In genomic region chr1:161218301-161219077, GRCh38 we compare ENCODE assay signal across 21 cellular contexts. TPM values are rescaled to one million over a fixed set of nuclear protein-coding genes. Genes with fewer than 3 reads are reported as not detected.
A peak's percentile ranks its signal among the peaks of the same experiment; 100 is the strongest.
DNase-seq lines count a peak whose midpoint lies in the region; ATAC-seq and FAIRE-seq lines count a peak whose summit lies in the region.
"Had no signal": no experiment of that assay in that cellular context is flagged by ENCODE, and none has a peak within 500 bp of the region (broad histone marks: within the 10 kb centered on the region; RNA-seq: fewer than 3 reads in every experiment).

No MANE protein-coding gene starts in this region.

- H3K4me1 ChIP-seq in mesenchymal stem cell (ENCODE audit: control insufficient read depth, insufficient read depth, low read depth, low read length) (peaks cover 3% of the 10 kb centered on the region), thymus (ENCODE audit: control insufficient read depth, insufficient read depth, low read length) (no peaks in the 10 kb centered on the region)
- H3K4me1 ChIP-seq: A549 had no signal

- peak overlapping the region; percentile 67 for H2BK120ac ChIP-seq in mesenchymal stem cell (ENCODE audit: low read depth, low read length)

- H3K4me3 Mint-ChIP-seq in activated T-cell treated with anti-CD3 and anti-CD28 coated beads, Interleukin-2, amount 50 U/mL, for 24 hours: no peak overlapping the region
- no peak overlapping the region for H3K4me3 Mint-ChIP-seq in activated T-cell treated with anti-CD3 and anti-CD28 coated beads, Interleukin-2, amount 50 U/mL, for 72 hours
- H3K4me3 Mint-ChIP-seq: activated CD4-positive, alpha-beta memory T cell treated with anti-CD3 and anti-CD28 coated beads, Interleukin-2, amount 10 ng/mL, durations not matched to agents 7 days and 5 days had no signal

- no peak for ATAC-seq in activated T-cell treated with anti-CD3 and anti-CD28 coated beads, Interleukin-2, amount 50 U/mL, for 72 hours (replicated peaks in 1 of 2)
- no peak for ATAC-seq in activated naive CD4-positive, alpha-beta T cell treated with anti-CD3 and anti-CD28 coated beads, Interleukin-2, amount 50 U/mL, for 72 hours
- no peak for ATAC-seq in GM21723 (IDR thresholded peaks at IDR 0.05; ENCODE audit: unreplicated experiment)

- H3K27ac Mint-ChIP-seq in activated T-cell treated with anti-CD3 and anti-CD28 coated beads, Interleukin-2, amount 50 U/mL, for 24 hours: peak overlapping the region; percentile 69
- no peak overlapping the region for H3K27ac Mint-ChIP-seq in activated T-cell treated with anti-CD3 and anti-CD28 coated beads, Interleukin-2, amount 50 U/mL, for 72 hours
- peak overlapping the region; percentile 66 to 84 for H3K27ac Mint-ChIP-seq in activated naive CD4-positive, alpha-beta T cell treated with anti-CD3 and anti-CD28 coated beads, Interleukin-2, amount 50 U/mL, for 72 hours
- H3K27ac Mint-ChIP-seq: activated CD4-positive, alpha-beta memory T cell treated with anti-CD3 and anti-CD28 coated beads, Interleukin-2, amount 10 ng/mL, durations not matched to agents 7 days and 5 days had no signal

- 78% methylated on average over 8 of the region's 8 CpGs for WGBS in mesenchymal stem cell
- WGBS in thymus: 78% methylated on average over 8 of the region's 8 CpGs

- peak overlapping the region in 1 of 2 experiments; percentile 83 for H3K23ac ChIP-seq in mesenchymal stem cell (ENCODE audit: low read length in 2 of 2)

- no peak overlapping the region for H2BK15ac ChIP-seq in mesenchymal stem cell (ENCODE audit: low read depth, poor library complexity, severe bottlenecking)

- H3K36me3 ChIP-seq in mesenchymal stem cell (ENCODE audit: control insufficient read depth in 1 of 2, insufficient read depth in 2 of 2, low read depth in 1 of 2, low read length in 2 of 2): peaks cover 17 to 21% of the 10 kb centered on the region in 2 experiments
- peaks cover 10% of the 10 kb centered on the region for H3K36me3 ChIP-seq in thymus (ENCODE audit: control insufficient read depth, insufficient read depth)

- H3K14ac ChIP-seq in mesenchymal stem cell (ENCODE audit: low read length in 2 of 2): no peak overlapping the region

- no peak for FAIRE-seq in HTR-8/SVneo (lab: Jason Lieb, UNC)
- FAIRE-seq: A549, endothelial cell of umbilical vein had no signal

- no peaks in the 10 kb centered on the region for H3K79me1 ChIP-seq in mesenchymal stem cell (replicated peaks; ENCODE audit: low read length, poor library complexity, severe bottlenecking)

- peak overlapping the region; percentile 47 for H4K91ac ChIP-seq in mesenchymal stem cell (ENCODE audit: low read length)

- DNase-seq in activated T-cell treated with anti-CD3 and anti-CD28 coated beads, Interleukin-2, amount 50 U/mL, for 24 hours: no peak
- DNase-seq in activated T-cell treated with anti-CD3 and anti-CD28 coated beads, Interleukin-2, amount 50 U/mL, for 72 hours: no peak
- DNase-seq in activated naive CD4-positive, alpha-beta T cell treated with anti-CD3 and anti-CD28 coated beads, Interleukin-2, amount 50 U/mL, for 72 hours (ENCODE audit: low spot score in 2 of 2): no peak
- no peak for DNase-seq in mesenchymal stem cell
- DNase-seq in NCI-H82 (lab: John Stamatoyannopoulos, UW): no peak
- no peak for DNase-seq in HTR-8/SVneo (ENCODE audit: insufficient read length, low spot score)
- DNase-seq: activated CD4-positive, alpha-beta memory T cell treated with anti-CD3 and anti-CD28 coated beads, Interleukin-2, amount 10 ng/mL, durations not matched to agents 7 days and 5 days; activated gamma-delta T cell; caudate nucleus; glutamatergic neuron; NCI-H2029 treated with DMSO at 0.1 percent for 48 hours; RPMI8226; stimulated activated CD4-positive, alpha-beta T cell treated with anti-CD3 and anti-CD28 coated beads, Interleukin-4, amount 100 ng/mL, for 24 hours had no signal

- H3K9me3 ChIP-seq in mesenchymal stem cell (ENCODE audit: control insufficient read depth, low read length) (no peaks in the 10 kb centered on the region), thymus (ENCODE audit: control insufficient read depth) (no peaks in the 10 kb centered on the region)
- H3K9me3 ChIP-seq: A549, right atrium auricular region had no signal

- H2AK5ac ChIP-seq in mesenchymal stem cell (ENCODE audit: low read length, severe bottlenecking): no peak overlapping the region

- H2BK12ac ChIP-seq in mesenchymal stem cell (ENCODE audit: low read length in 2 of 2): peak overlapping the region in 1 of 2 experiments; percentile 28

- H3K4me3 ChIP-seq in mesenchymal stem cell (ENCODE audit: insufficient read depth in 1 of 2, low read depth in 1 of 2, low read length in 2 of 2) (no peak overlapping the region), thymus (ENCODE audit: low read length) (no peak overlapping the region)
- H3K4me3 ChIP-seq: A549 had no signal

- H3K27ac ChIP-seq in mesenchymal stem cell (ENCODE audit: low read length, poor library complexity, severe bottlenecking) (no peak overlapping the region), thymus (ENCODE audit: low read depth) (peak overlapping the region; percentile 37)
- H3K27ac ChIP-seq: A549 had no signal

- no peak overlapping the region for H4K8ac ChIP-seq in mesenchymal stem cell (ENCODE audit: low read length)

- no peaks in the 10 kb centered on the region for H3K27me3 Mint-ChIP-seq in activated T-cell treated with anti-CD3 and anti-CD28 coated beads, Interleukin-2, amount 50 U/mL, for 24 hours
- H3K27me3 Mint-ChIP-seq in activated T-cell treated with anti-CD3 and anti-CD28 coated beads, Interleukin-2, amount 50 U/mL, for 72 hours (ENCODE audit: low read depth): no peaks in the 10 kb centered on the region
- H3K27me3 Mint-ChIP-seq: activated CD4-positive, alpha-beta memory T cell treated with anti-CD3 and anti-CD28 coated beads, Interleukin-2, amount 10 ng/mL, durations not matched to agents 7 days and 5 days had no signal

- H3K18ac ChIP-seq in mesenchymal stem cell (ENCODE audit: low read depth in 1 of 2, low read length in 2 of 2): peak overlapping the region in 1 of 2 experiments; percentile 7

- peaks cover 18% of the 10 kb centered on the region for H3K36me3 Mint-ChIP-seq in activated T-cell treated with anti-CD3 and anti-CD28 coated beads, Interleukin-2, amount 50 U/mL, for 24 hours (ENCODE audit: low read depth)
- H3K36me3 Mint-ChIP-seq in activated T-cell treated with anti-CD3 and anti-CD28 coated beads, Interleukin-2, amount 50 U/mL, for 72 hours (ENCODE audit: insufficient read depth in 2 of 2): peaks cover 5 to 8% of the 10 kb centered on the region in 2 donors
- peaks cover 11 to 12% of the 10 kb centered on the region in 2 donors for H3K36me3 Mint-ChIP-seq in activated naive CD4-positive, alpha-beta T cell treated with anti-CD3 and anti-CD28 coated beads, Interleukin-2, amount 50 U/mL, for 72 hours

- no peaks in the 10 kb centered on the region for H3K9me3 Mint-ChIP-seq in activated T-cell treated with anti-CD3 and anti-CD28 coated beads, Interleukin-2, amount 50 U/mL, for 24 hours
- no peaks in the 10 kb centered on the region for H3K9me3 Mint-ChIP-seq in activated T-cell treated with anti-CD3 and anti-CD28 coated beads, Interleukin-2, amount 50 U/mL, for 72 hours
- no peaks in the 10 kb centered on the region for H3K9me3 Mint-ChIP-seq in activated naive CD4-positive, alpha-beta T cell treated with anti-CD3 and anti-CD28 coated beads, Interleukin-2, amount 50 U/mL, for 72 hours
- H3K9me3 Mint-ChIP-seq: activated CD4-positive, alpha-beta memory T cell treated with anti-CD3 and anti-CD28 coated beads, Interleukin-2, amount 10 ng/mL, durations not matched to agents 7 days and 5 days had no signal

- no peak overlapping the region for H2BK5ac ChIP-seq in mesenchymal stem cell (ENCODE audit: low read depth, low read length, poor library complexity, severe bottlenecking)

- H3K4me2 ChIP-seq in mesenchymal stem cell (ENCODE audit: low read length, poor library complexity, severe bottlenecking): no peak overlapping the region
- H3K4me2 ChIP-seq: A549 had no signal

- H3K4ac ChIP-seq in mesenchymal stem cell (ENCODE audit: low read depth in 1 of 2, low read length in 2 of 2): peak overlapping the region in 1 of 2 experiments; percentile 76

- H3K9ac ChIP-seq in mesenchymal stem cell (ENCODE audit: low read length): no peak overlapping the region

- peaks cover 55% of the 10 kb centered on the region for H3K4me1 Mint-ChIP-seq in activated T-cell treated with anti-CD3 and anti-CD28 coated beads, Interleukin-2, amount 50 U/mL, for 24 hours (ENCODE audit: low read depth)
- peaks cover 40% of the 10 kb centered on the region for H3K4me1 Mint-ChIP-seq in activated T-cell treated with anti-CD3 and anti-CD28 coated beads, Interleukin-2, amount 50 U/mL, for 72 hours (ENCODE audit: low read depth)

- H2AFZ ChIP-seq in mesenchymal stem cell (ENCODE audit: low read depth, low read length): no peak overlapping the region

- H3K27me3 ChIP-seq in mesenchymal stem cell (ENCODE audit: control insufficient read depth in 1 of 2, insufficient read depth in 1 of 2, low read length in 2 of 2): peaks cover 0 to 6% of the 10 kb centered on the region in 2 experiments
- no peaks in the 10 kb centered on the region for H3K27me3 ChIP-seq in thymus (ENCODE audit: control insufficient read depth, insufficient read depth)
- H3K27me3 ChIP-seq: right atrium auricular region had no signal

RNA-seq across cellular contexts. Expression of gene FCER1G, which starts 3.4 kb away (rescaled TPM):
- 1 to 10 TPM; 1.8 to 3.7 TPM for total RNA-seq in activated T-cell treated with anti-CD3 and anti-CD28 coated beads, Interleukin-2, amount 50 U/mL, for 72 hours
- total RNA-seq in activated naive CD4-positive, alpha-beta T cell treated with anti-CD3 and anti-CD28 coated beads, Interleukin-2, amount 50 U/mL, for 72 hours: 1 to 10 TPM in 1 of 2 donors, under 1 TPM in 1; 0.49 to 7.4 TPM
- 0.51 TPM for polyA plus RNA-seq in mesenchymal stem cell (2013, experiment 1 of 2)
- 0.56 TPM for polyA plus RNA-seq in mesenchymal stem cell (2013, experiment 2 of 2)
- polyA plus RNA-seq in thymus: 262 TPM
- total RNA-seq: kidney epithelial cell, myocyte had no signal

RNA-seq across cellular contexts. Expression of gene APOA2, which starts 4.9 kb away (rescaled TPM):
- total RNA-seq in activated T-cell treated with anti-CD3 and anti-CD28 coated beads, Interleukin-2, amount 50 U/mL, for 72 hours: not detected
- total RNA-seq in activated naive CD4-positive, alpha-beta T cell treated with anti-CD3 and anti-CD28 coated beads, Interleukin-2, amount 50 U/mL, for 72 hours: not detected
- not detected for polyA plus RNA-seq in mesenchymal stem cell (2013, experiment 1 of 2)
- not detected for polyA plus RNA-seq in mesenchymal stem cell (2013, experiment 2 of 2)
- polyA plus RNA-seq in thymus: 4.9 TPM
- total RNA-seq: activated CD4-positive, alpha-beta memory T cell treated with anti-CD3 and anti-CD28 coated beads, Interleukin-2, amount 10 ng/mL, durations not matched to agents 7 days and 5 days; endothelial cell of umbilical vein; kidney epithelial cell; myocyte; right atrium auricular region; T-helper 2 cell treated with Interferon-gamma antibody and Interleukin-4, amounts not matched to agents 100 ng/mL and 5 ng/mL, for 36 hours had no signal
- polyA plus RNA-seq: A549, endothelial cell of umbilical vein had no signal

RNA-seq across cellular contexts. Expression of gene TOMM40L, which starts 7.4 kb away (rescaled TPM):
- 10 to 100 TPM; 10.3 to 14.6 TPM for total RNA-seq in activated T-cell treated with anti-CD3 and anti-CD28 coated beads, Interleukin-2, amount 50 U/mL, for 72 hours
- 10 to 100 TPM; 13.3 to 17.7 TPM for total RNA-seq in activated naive CD4-positive, alpha-beta T cell treated with anti-CD3 and anti-CD28 coated beads, Interleukin-2, amount 50 U/mL, for 72 hours
- polyA plus RNA-seq in mesenchymal stem cell (2013, experiment 1 of 2): 9.0 TPM
- polyA plus RNA-seq in mesenchymal stem cell (2013, experiment 2 of 2): 8.6 TPM
- 9.1 TPM for polyA plus RNA-seq in thymus

RNA-seq across cellular contexts. Expression of gene NDUFS2, which starts 16.3 kb away (rescaled TPM):
- 100 to 1,000 TPM; 108 to 114 TPM for total RNA-seq in activated T-cell treated with anti-CD3 and anti-CD28 coated beads, Interleukin-2, amount 50 U/mL, for 72 hours
- 100 to 1,000 TPM; 115 to 126 TPM for total RNA-seq in activated naive CD4-positive, alpha-beta T cell treated with anti-CD3 and anti-CD28 coated beads, Interleukin-2, amount 50 U/mL, for 72 hours
- 47.0 TPM for polyA plus RNA-seq in mesenchymal stem cell (2013, experiment 1 of 2)
- polyA plus RNA-seq in mesenchymal stem cell (2013, experiment 2 of 2): 43.3 TPM
- 39.9 TPM for polyA plus RNA-seq in thymus

RNA-seq across cellular contexts. Expression of gene NR1I3, which starts 19.5 kb away (rescaled TPM):
- total RNA-seq in activated T-cell treated with anti-CD3 and anti-CD28 coated beads, Interleukin-2, amount 50 U/mL, for 72 hours: not detected
- total RNA-seq in activated naive CD4-positive, alpha-beta T cell treated with anti-CD3 and anti-CD28 coated beads, Interleukin-2, amount 50 U/mL, for 72 hours: not detected
- not detected for polyA plus RNA-seq in mesenchymal stem cell (2013, experiment 1 of 2)
- not detected for polyA plus RNA-seq in mesenchymal stem cell (2013, experiment 2 of 2)
- 0.14 TPM for polyA plus RNA-seq in thymus
- total RNA-seq: activated CD4-positive, alpha-beta memory T cell treated with anti-CD3 and anti-CD28 coated beads, Interleukin-2, amount 10 ng/mL, durations not matched to agents 7 days and 5 days; endothelial cell of umbilical vein; kidney epithelial cell; myocyte; right atrium auricular region; T-helper 2 cell treated with Interferon-gamma antibody and Interleukin-4, amounts not matched to agents 100 ng/mL and 5 ng/mL, for 36 hours had no signal
- polyA plus RNA-seq: A549, endothelial cell of umbilical vein had no signal
